In the genomic region with DNA sequence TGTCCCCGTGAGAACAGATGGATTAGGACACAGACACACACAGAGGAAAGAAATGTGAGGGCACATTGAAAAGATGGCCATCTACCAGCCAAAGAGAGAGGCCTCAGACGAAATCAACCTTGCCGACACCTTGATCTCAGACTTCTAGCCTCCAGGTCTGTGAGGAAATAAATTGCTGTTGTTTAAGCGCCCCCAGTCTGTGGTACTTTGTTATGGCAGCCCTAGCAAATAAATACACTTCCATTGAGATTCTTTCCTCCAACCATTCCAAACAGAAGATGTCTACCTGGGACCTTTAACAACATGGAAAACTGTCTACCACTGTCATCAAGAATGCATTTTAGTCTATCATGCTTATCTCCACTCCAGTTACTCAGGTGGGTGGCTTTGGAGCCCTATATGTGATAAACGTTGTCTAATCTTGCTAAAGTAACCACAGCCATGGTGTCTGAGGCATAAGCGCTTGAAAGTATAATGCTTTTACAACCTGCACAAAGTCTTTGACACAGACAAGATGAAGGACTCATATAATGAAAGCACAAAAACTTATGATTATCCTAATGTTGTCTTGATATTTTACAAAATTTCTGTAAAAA, we compare ENCODE assay signal across 9 cellular contexts.
DNase-seq lines count a peak whose midpoint lies in the region; ATAC-seq, FAIRE-seq and TF ChIP-seq lines count a peak whose summit lies in the region.
"Had no signal": no experiment of that assay in that cellular context is flagged by ENCODE, and none has a peak within 500 bp of the region (broad histone marks: within the 10 kb centered on the region; RNA-seq: fewer than 3 reads in every experiment).

No MANE protein-coding gene starts in this region.

- H3K9me3 ChIP-seq in SK-N-SH (no peaks in the 10 kb centered on the region), vagina (no peaks in the 10 kb centered on the region)
- H3K9me3 ChIP-seq: BLaER1 treated with 17β-estradiol and CSF1 and Interleukin-3, amounts not matched to agents 10 nM and 100 nM had no signal

- WGBS in SK-N-SH (ENCODE audit: low lambda C conversion rate): 54% methylated on average over 6 of the region's 6 CpGs

- TF ChIP-seq POLR2A in vagina (IDR thresholded peaks at IDR 0.05) (no peak), H54 (IDR thresholded peaks at IDR 0.05; ENCODE audit: low read depth, low read length) (no peak)

- peak; percentile 82 for TF ChIP-seq RAD21 in SK-N-SH (IDR thresholded peaks at IDR 0.05; ENCODE audit: low read length)

- peak; percentile 65 for TF ChIP-seq CTCF in SK-N-SH (IDR thresholded peaks at IDR 0.05)
- peak; percentile 25 to 35 (median 27) for TF ChIP-seq CTCF in vagina (IDR thresholded peaks at IDR 0.05)

- H3K27ac ChIP-seq in SK-N-SH (ENCODE audit: low read depth in 2 of 2, low read length in 1 of 2): no peak overlapping the region
- no peak overlapping the region for H3K27ac ChIP-seq in vagina
- H3K27ac ChIP-seq: BLaER1 treated with 17β-estradiol and CSF1 and Interleukin-3, amounts not matched to agents 10 nM and 100 nM had no signal

- no peak overlapping the region for H3K4me3 ChIP-seq in SK-N-SH (ENCODE audit: low read depth in 2 of 2, low read length in 1 of 2)
- no peak overlapping the region for H3K4me3 ChIP-seq in vagina
- H3K4me3 ChIP-seq: BLaER1 treated with 17β-estradiol and CSF1 and Interleukin-3, amounts not matched to agents 10 nM and 100 nM had no signal

- no peak overlapping the region for H3K4me2 ChIP-seq in SK-N-SH
- H3K4me2 ChIP-seq: BLaER1 treated with 17β-estradiol and CSF1 and Interleukin-3, amounts not matched to agents 10 nM and 100 nM had no signal

- H3K36me3 ChIP-seq in SK-N-SH (replicated peaks in 1 of 2; ENCODE audit: control insufficient read depth in 1 of 2, insufficient read depth in 2 of 2, low read length in 1 of 2): no peaks in the 10 kb centered on the region
- no peaks in the 10 kb centered on the region for H3K36me3 ChIP-seq in vagina
- H3K36me3 ChIP-seq: BLaER1 treated with 17β-estradiol and CSF1 and Interleukin-3, amounts not matched to agents 10 nM and 100 nM had no signal

- no peaks in the 10 kb centered on the region for H3K9me2 ChIP-seq in SK-N-SH

- H3F3A ChIP-seq in SK-N-SH (replicated peaks; ENCODE audit: insufficient read depth): no peaks in the 10 kb centered on the region

- intact Hi-C loops in vagina (cut with DNase I): no loop called here

- POLR2A ChIA-PET in SK-N-SH (lab: Yijun Ruan, JAX): no interaction called here

- no peak for FAIRE-seq in H54 (lab: Jason Lieb, UNC)

- no peaks in the 10 kb centered on the region for H4K20me1 ChIP-seq in SK-N-SH (ENCODE audit: insufficient read depth)
- H4K20me1 ChIP-seq: BLaER1 treated with 17β-estradiol and CSF1 and Interleukin-3, amounts not matched to agents 10 nM and 100 nM had no signal

- ATAC-seq in HG03432 (IDR thresholded peaks at IDR 0.05; ENCODE audit: unreplicated experiment): peak; percentile 66

- CTCF ChIA-PET in SK-N-SH (lab: Yijun Ruan, JAX): interaction anchor here (0.8 kb wide), 1 partner anchor 12 kb away, joined by 3 read pairs; no protein-coding TSS in a partner anchor

- peak; percentile 13 to 55 for DNase-seq in NCI-H2081 (lab: John Stamatoyannopoulos, UW)
- no peak for DNase-seq in NCI-H2081 treated with DMSO at 0.1 percent for 48 hours (lab: John Stamatoyannopoulos, UW)
- DNase-seq in SK-N-SH: no peak
- DNase-seq in iPS DF 19.7 (ENCODE audit: low read depth, low spot score): peak; percentile 20
- DNase-seq in vagina (ENCODE audit: extremely low spot score in 2 of 2): no peak
- DNase-seq in H54 (ENCODE audit: insufficient read length, low spot score): no peak
- no peak for DNase-seq in activated CD4-positive, alpha-beta T cell treated with anti-CD3 and anti-CD28 coated beads, Interleukin-2, amount 50 U/mL, for 48 hours

- H3K79me2 ChIP-seq in SK-N-SH (ENCODE audit: insufficient read depth): no peaks in the 10 kb centered on the region

- H2AFZ ChIP-seq in SK-N-SH (ENCODE audit: low read depth): no peak overlapping the region

- H3K4me1 ChIP-seq in SK-N-SH (ENCODE audit: control insufficient read depth in 1 of 2, insufficient read depth in 2 of 2, low read depth in 1 of 2, low read length in 1 of 2) (peaks cover 0 to 3% of the 10 kb centered on the region in 2 experiments; a peak in 1 of 4 replicates), vagina (no peaks in the 10 kb centered on the region)

- H3K27me3 ChIP-seq in SK-N-SH (ENCODE audit: insufficient read depth) (no peaks in the 10 kb centered on the region), vagina (no peaks in the 10 kb centered on the region)
- H3K27me3 ChIP-seq: BLaER1 treated with 17β-estradiol and CSF1 and Interleukin-3, amounts not matched to agents 10 nM and 100 nM had no signal

- H3K9ac ChIP-seq in SK-N-SH: no peak overlapping the region
- H3K9ac ChIP-seq: BLaER1 treated with 17β-estradiol and CSF1 and Interleukin-3, amounts not matched to agents 10 nM and 100 nM had no signal

- no peak for TF ChIP-seq EP300 in SK-N-SH (IDR thresholded peaks at IDR 0.05; ENCODE audit: borderline replicate concordance in 1 of 2, low read depth in 1 of 2, low read length in 1 of 2)

TF ChIP-seq in SK-N-SH, 30 proteins besides CTCF, POLR2A, EP300 and RAD21:
- TF ChIP-seq SMC3 (IDR thresholded peaks at IDR 0.05; ENCODE audit: low read depth, low read length) (peak; percentile 71), MAX (IDR thresholded peaks at IDR 0.05; ENCODE audit: low read depth) (no peak)

Comparison
In these comparisons a context has a peak if more than half of its experiments do, and no peak if none do; other contexts are left out.
1. DNase-seq: peak in NCI-H2081 (2 of 2) and iPS DF 19.7 (single experiment); none in NCI-H2081 treated with DMSO at 0.1 percent for 48 hours (single experiment), SK-N-SH (single experiment), vagina (0 of 2), H54 (single experiment) and activated CD4-positive, alpha-beta T cell treated with anti-CD3 and anti-CD28 coated beads, Interleukin-2, amount 50 U/mL, for 48 hours (0 of 2).